8 cellular contexts compared by ENCODE assay signal in the genomic region with DNA sequence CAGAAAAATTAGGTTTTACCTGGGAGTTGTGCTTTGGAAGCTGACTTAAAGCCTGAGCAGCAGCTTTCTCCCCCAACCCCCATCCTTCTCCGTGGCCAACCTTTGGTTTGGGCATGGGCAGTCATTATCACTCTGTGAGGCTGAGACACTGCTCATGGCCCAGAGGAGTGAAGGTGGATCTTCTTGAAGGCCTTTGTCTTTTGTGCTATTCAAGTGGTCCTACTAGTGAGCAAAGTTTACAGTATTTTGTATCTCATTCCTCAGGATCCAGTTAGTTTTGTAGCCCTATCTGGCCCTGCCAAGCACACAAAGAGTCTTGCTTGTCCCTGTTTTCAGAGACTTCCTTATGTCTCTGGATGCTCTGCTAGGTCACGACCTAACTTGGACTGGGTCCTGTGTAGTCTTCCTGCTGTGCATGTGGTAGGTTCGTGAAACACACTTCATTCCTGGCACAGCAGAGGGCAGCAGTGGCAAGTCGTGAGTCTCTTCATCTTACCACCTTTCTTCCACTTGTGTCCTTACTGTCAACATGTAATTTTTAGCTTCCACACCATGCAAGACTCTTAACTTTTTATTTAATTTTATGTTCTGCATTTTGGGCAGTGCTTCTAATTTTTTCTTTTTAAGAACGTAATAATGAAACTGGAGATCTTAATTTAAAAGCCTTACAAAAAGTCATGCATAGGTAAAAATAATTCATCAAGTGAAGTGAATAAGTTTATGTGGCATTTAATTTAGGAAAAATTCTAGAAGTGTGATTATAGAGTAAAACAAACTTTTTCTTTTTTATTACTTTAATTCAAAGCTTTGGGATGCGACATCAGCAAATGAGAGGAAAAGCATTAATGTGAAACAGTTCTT. TPM values are rescaled to one million over a fixed set of nuclear protein-coding genes. Genes with fewer than 3 reads are reported as not detected.
A peak's percentile ranks its signal among the peaks of the same experiment; 100 is the strongest.
DNase-seq lines count a peak whose midpoint lies in the region; ATAC-seq, FAIRE-seq and TF ChIP-seq lines count a peak whose summit lies in the region.

No MANE protein-coding gene starts in this region.

- H3K27ac Mint-ChIP-seq in activated naive CD8-positive, alpha-beta T cell treated with anti-CD3 and anti-CD28 coated beads for 36 hours, result no peak overlapping the region
- H3K27ac Mint-ChIP-seq in stimulated activated memory B cell treated with anti-CD40 and anti-IgM and Interleukin-4, amounts not matched to agents 10 μg/mL and 1 μg/mL and 100 μg/mL, for 72 hours, result no peak overlapping the region

- peaks cover 16% of the 10 kb centered on the region for H3K4me1 ChIP-seq in left ventricle myocardium inferior
- no peaks in the 10 kb centered on the region for H3K4me1 ChIP-seq in small intestine (ENCODE audit: control insufficient read depth in 2 of 2, insufficient read depth in 1 of 2, low read depth in 1 of 2, low read length in 1 of 2)

- H3K27me3 Mint-ChIP-seq in activated naive CD8-positive, alpha-beta T cell treated with anti-CD3 and anti-CD28 coated beads for 36 hours, result no peaks in the 10 kb centered on the region
- no peaks in the 10 kb centered on the region for H3K27me3 Mint-ChIP-seq in stimulated activated memory B cell treated with anti-CD40 and anti-IgM and Interleukin-4, amounts not matched to agents 10 μg/mL and 1 μg/mL and 100 μg/mL, for 72 hours

- no peak for FAIRE-seq in small intestine (lab: Jason Lieb, UNC)

- no peaks in the 10 kb centered on the region for H3K9me3 Mint-ChIP-seq in activated naive CD8-positive, alpha-beta T cell treated with anti-CD3 and anti-CD28 coated beads for 36 hours
- H3K9me3 Mint-ChIP-seq in stimulated activated memory B cell treated with anti-CD40 and anti-IgM and Interleukin-4, amounts not matched to agents 10 μg/mL and 1 μg/mL and 100 μg/mL, for 72 hours, result no peaks in the 10 kb centered on the region

- peaks cover 2% of the 10 kb centered on the region for H3K4me1 Mint-ChIP-seq in activated naive CD8-positive, alpha-beta T cell treated with anti-CD3 and anti-CD28 coated beads for 36 hours
- H3K4me1 Mint-ChIP-seq in stimulated activated memory B cell treated with anti-CD40 and anti-IgM and Interleukin-4, amounts not matched to agents 10 μg/mL and 1 μg/mL and 100 μg/mL, for 72 hours, result peaks cover 5% of the 10 kb centered on the region

- H3K9me3 ChIP-seq in left ventricle myocardium inferior (replicated peaks), result peaks cover 8% of the 10 kb centered on the region
- no peaks in the 10 kb centered on the region for H3K9me3 ChIP-seq in small intestine (ENCODE audit: control insufficient read depth, low read depth)

- intact Hi-C loops in left ventricle myocardium inferior (cut with micrococcal nuclease), result loop anchor here (5.0 kb wide), 1 partner anchor 298 kb away; no protein-coding TSS in a partner anchor

- DNase-seq in GM04503 (ENCODE audit: low read depth) (peak; percentile 8), HuH-7.5 (ENCODE audit: low spot score) (peak; percentile 38), RKO (ENCODE audit: low spot score) (peak; percentile 76), left ventricle myocardium inferior (peak; percentile 41), small intestine (peak; percentile 62)
- DNase-seq in activated naive CD8-positive, alpha-beta T cell treated with anti-CD3 and anti-CD28 coated beads for 36 hours, result peak; percentile 11

- H3K4me3 ChIP-seq in left ventricle myocardium inferior (no peak overlapping the region), small intestine (ENCODE audit: low read depth in 1 of 2, low read length in 2 of 2) (no peak overlapping the region)

- H3K27me3 ChIP-seq in left ventricle myocardium inferior (ENCODE audit: low read depth) (no peaks in the 10 kb centered on the region), small intestine (ENCODE audit: control insufficient read depth in 2 of 2, insufficient read depth in 2 of 2, low read length in 2 of 2) (no peaks in the 10 kb centered on the region)

- H3K27ac ChIP-seq in left ventricle myocardium inferior (replicated peaks), result no peak overlapping the region
- no peak overlapping the region for H3K27ac ChIP-seq in small intestine (ENCODE audit: low read depth in 1 of 2, low read length in 1 of 2)

- ATAC-seq in GM21529 (IDR thresholded peaks at IDR 0.05; ENCODE audit: unreplicated experiment), result peak; percentile 96
- ATAC-seq in stimulated activated memory B cell treated with anti-CD40 and anti-IgM and Interleukin-4, amounts not matched to agents 10 μg/mL and 1 μg/mL and 100 μg/mL, for 72 hours, result no peak

- peaks cover 18% of the 10 kb centered on the region for H3K36me3 Mint-ChIP-seq in activated naive CD8-positive, alpha-beta T cell treated with anti-CD3 and anti-CD28 coated beads for 36 hours
- H3K36me3 Mint-ChIP-seq in stimulated activated memory B cell treated with anti-CD40 and anti-IgM and Interleukin-4, amounts not matched to agents 10 μg/mL and 1 μg/mL and 100 μg/mL, for 72 hours, result peaks cover 60% of the 10 kb centered on the region

- peak; percentile 68 for TF ChIP-seq CTCF in left ventricle myocardium inferior (IDR thresholded peaks at IDR 0.05; ENCODE audit: borderline replicate concordance)

- H3K4me3 Mint-ChIP-seq in activated naive CD8-positive, alpha-beta T cell treated with anti-CD3 and anti-CD28 coated beads for 36 hours, result no peak overlapping the region
- H3K4me3 Mint-ChIP-seq in stimulated activated memory B cell treated with anti-CD40 and anti-IgM and Interleukin-4, amounts not matched to agents 10 μg/mL and 1 μg/mL and 100 μg/mL, for 72 hours, result no peak overlapping the region

- H3K36me3 ChIP-seq in left ventricle myocardium inferior (peaks cover 18% of the 10 kb centered on the region), small intestine (ENCODE audit: control insufficient read depth in 2 of 2, insufficient read depth in 2 of 2, low read length in 2 of 2) (peaks cover 2 to 9% of the 10 kb centered on the region in 2 donors)

- 40 to 46% (median 43%) methylated on average over 6 of the region's 6 CpGs for WGBS in small intestine, 3 donors

RNA-seq across cellular contexts. Expression of gene APAF1, which starts 53.7 kb away (rescaled TPM):
- 10 to 100 TPM; 10.6 to 11.5 TPM for total RNA-seq in activated naive CD8-positive, alpha-beta T cell treated with anti-CD3 and anti-CD28 coated beads for 36 hours
- total RNA-seq in left ventricle myocardium inferior, result 5.0 TPM
- 1 to 10 TPM; 8.1 to 9.1 (median 8.3) TPM for polyA plus RNA-seq in small intestine

RNA-seq across cellular contexts. Expression of gene IKBIP, which starts 54.2 kb away (rescaled TPM):
- total RNA-seq in activated naive CD8-positive, alpha-beta T cell treated with anti-CD3 and anti-CD28 coated beads for 36 hours, result 10 to 100 TPM; 25.8 to 26.8 TPM
- 4.4 TPM for total RNA-seq in left ventricle myocardium inferior
- polyA plus RNA-seq in small intestine, result 1 to 10 TPM in 2 of 3 donors, under 1 TPM in 1; 0.67 to 6.4 (median 2.7) TPM

Comparison
In these comparisons a context has a peak if more than half of its experiments do, and no peak if none do; other contexts are left out.
1. DNase-seq: peak in every context shown above with its lines; median percentile 76 in RKO; 62 in small intestine; 41 in left ventricle myocardium inferior; 38 in HuH-7.5; 11 in activated naive CD8-positive, alpha-beta T cell treated with anti-CD3 and anti-CD28 coated beads for 36 hours; 8 in GM04503.